ENCODE assay signal across 7 cellular contexts in the genomic region with DNA sequence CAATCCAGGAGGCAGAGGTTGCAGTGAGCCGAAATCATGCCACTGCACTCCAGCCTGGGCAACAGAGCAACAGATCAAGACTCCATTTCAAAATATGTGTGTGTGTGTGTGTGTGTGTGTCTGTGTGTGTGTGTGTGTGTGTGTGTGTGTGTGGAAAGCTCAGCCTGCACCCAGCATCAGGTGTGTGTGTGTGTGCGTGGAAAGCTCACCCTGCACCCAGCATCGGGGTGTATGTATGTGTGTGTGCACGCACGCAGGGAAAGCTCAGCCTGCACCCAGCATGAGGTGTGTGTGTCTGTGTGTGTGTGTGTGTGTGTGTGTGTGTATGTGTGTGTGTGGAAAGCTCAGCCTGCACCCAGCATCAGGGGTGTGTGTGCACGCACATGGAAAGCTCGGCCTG.
DNase-seq lines count a peak whose midpoint lies in the region; ATAC-seq, FAIRE-seq and TF ChIP-seq lines count a peak whose summit lies in the region.
"Not testable (repeated sequence)": the region's sequence is repeated elsewhere in the genome, so short reads cannot be mapped to it uniquely, and the experiment has no call there.

No MANE protein-coding gene starts in this region.

- CTCF ChIA-PET in IMR-90 (lab: Yijun Ruan, JAX) = interaction anchor here (0.6 kb wide), 1 partner anchor 898 kb away, joined by 3 read pairs; no protein-coding TSS in a partner anchor
- CTCF ChIA-PET in H1 (lab: Charles Lee; ENCODE audit: partially characterized antibody) = interaction anchor here (0.7 to 0.8 kb wide), 2 partner anchors 10 to 382 kb away, joined by 3 read pairs; no protein-coding TSS in a partner anchor

- not testable (repeated sequence) for H3K27me3 Mint-ChIP-seq in neural crest cell (ENCODE audit: low read depth)

- not testable (repeated sequence) for H3K4me3 ChIP-seq in BLaER1; IMR-90 (ENCODE audit: insufficient read depth, low read depth, low read length); H1 (ENCODE audit: extremely low read depth in 1 of 4, insufficient read depth in 2 of 4, low read depth in 3 of 4, low read length in 4 of 4); neuronal stem cell (ENCODE audit: low read length in 2 of 2); spleen

- not testable (repeated sequence) for TF ChIP-seq CTCF in IMR-90 (conservative IDR thresholded peaks at IDR 0.05; ENCODE audit: low read depth, low read length); H1 (IDR thresholded peaks at IDR 0.05; ENCODE audit: control extremely low read depth in 1 of 3, insufficient read depth in 1 of 3, low read depth in 1 of 3, low read length in 3 of 3); neural crest cell (conservative IDR thresholded peaks at IDR 0.05); spleen (IDR thresholded peaks at IDR 0.05 in 8 of 11, conservative IDR thresholded peaks at IDR 0.05 in 3 of 11)

- not testable (repeated sequence) for H3K9ac ChIP-seq in BLaER1; IMR-90 (ENCODE audit: low read depth, low read length); H1 (replicated peaks in 1 of 4; ENCODE audit: extremely low read depth in 1 of 4, low read depth in 3 of 4, low read length in 3 of 4)
- peak overlapping the region; percentile 66 for H3K9ac ChIP-seq in neuronal stem cell (ENCODE audit: low read depth, low read length, poor library complexity)

- WGBS in IMR-90 (ENCODE audit: extremely low coverage in 2 of 2, insufficient read length in 1 of 2), 2 experiments = 96% methylated on average over 3 of the region's 7 CpGs; no CpG with 5 or more reads in 1 of the 2 experiments
- 85% methylated on average over 7 of the region's 7 CpGs; no CpG with 5 or more reads in 1 of the 2 experiments for WGBS in H1 (ENCODE audit: extremely low coverage in 1 of 2, insufficient coverage in 1 of 2, insufficient read length in 1 of 2, insufficient replicate concordance in 2 of 2, low coverage in 1 of 2, low lambda C conversion rate in 2 of 2, missing lambda C conversion rate in 1 of 2), 2 experiments
- WGBS in neuronal stem cell (ENCODE audit: extremely low coverage in 2 of 2, insufficient read length in 2 of 2, insufficient replicate concordance in 1 of 2), 2 donors = no CpG with 5 or more reads among the region's 7 CpGs
- WGBS in spleen, 5 donors = 93 to 99% (median 96%) methylated on average over 7 of the region's 7 CpGs

- not testable (repeated sequence) for H3K9me3 Mint-ChIP-seq in neural crest cell

- H2AFZ ChIP-seq in IMR-90 (replicated peaks; ENCODE audit: low read length, poor library complexity) = peak overlapping the region; percentile 32
- H2AFZ ChIP-seq in H1 (ENCODE audit: low read length); neuronal stem cell (ENCODE audit: low read length): not testable (repeated sequence)

- not testable (repeated sequence) for TF ChIP-seq EP300 in H1 (IDR thresholded peaks at IDR 0.05; ENCODE audit: borderline replicate concordance in 1 of 2, low read depth in 2 of 2, low read length in 2 of 2)

- H3K9me3 ChIP-seq in BLaER1; IMR-90 (ENCODE audit: control insufficient read depth, insufficient read depth, low read length); H1 (ENCODE audit: insufficient read depth in 2 of 2, low read depth in 1 of 2, low read length in 1 of 2); neuronal stem cell (replicated peaks in 1 of 2; ENCODE audit: control insufficient read depth in 2 of 2, insufficient read depth in 1 of 2, low read depth in 1 of 2, low read length in 2 of 2); spleen: not testable (repeated sequence)

- H3K79me2 ChIP-seq in H1 (ENCODE audit: control insufficient read depth in 1 of 2, insufficient read depth in 2 of 2, low read length in 2 of 2) = not testable (repeated sequence)

- H2AK9ac ChIP-seq in IMR-90 (replicated peaks; ENCODE audit: low read depth, low read length, poor library complexity) = not testable (repeated sequence)

- not testable (repeated sequence) for H4K20me1 ChIP-seq in BLaER1; IMR-90 (ENCODE audit: insufficient read depth, low read length); H1 (replicated peaks in 1 of 2; ENCODE audit: control insufficient read depth in 1 of 2, insufficient read depth in 2 of 2, low read length in 2 of 2)

- H2BK12ac ChIP-seq in H1 (ENCODE audit: low read depth, low read length) = peak overlapping the region; percentile 50; the same call in 1 of the 2 replicates
- H2BK12ac ChIP-seq in neuronal stem cell (ENCODE audit: low read length) = not testable (repeated sequence)

- not testable (repeated sequence) for H3K36me3 Mint-ChIP-seq in neural crest cell (ENCODE audit: low read depth)

- not testable (repeated sequence) for H4K5ac ChIP-seq in IMR-90 (ENCODE audit: low read depth, low read length); H1 (ENCODE audit: insufficient read length, low read depth, low read length)

- H3K4me3 Mint-ChIP-seq in neural crest cell = not testable (repeated sequence)

- H2BK20ac ChIP-seq in IMR-90 (ENCODE audit: low read depth, low read length); H1 (ENCODE audit: low read length): not testable (repeated sequence)

- not testable (repeated sequence) for H3K4ac ChIP-seq in IMR-90 (ENCODE audit: low read depth, low read length); H1 (replicated peaks; ENCODE audit: insufficient read length, low read depth, low read length)
- H3K4ac ChIP-seq in neuronal stem cell (ENCODE audit: low read length) = peak overlapping the region; percentile 59

- in situ Hi-C loops in IMR-90 (cut with MboI; ENCODE audit: low sequenced_read_pairs) = not testable (repeated sequence)

- H2BK5ac ChIP-seq in IMR-90 (ENCODE audit: low read depth, low read length, poor library complexity, severe bottlenecking); H1 (ENCODE audit: low read depth, low read length); neuronal stem cell (ENCODE audit: low read length): not testable (repeated sequence)

- not testable (repeated sequence) for TF ChIP-seq POLR2A in IMR-90 (IDR thresholded peaks at IDR 0.05; ENCODE audit: low read depth, low read length); H1 (IDR thresholded peaks at IDR 0.05; ENCODE audit: control extremely low read depth in 1 of 2, low read depth in 2 of 2, low read length in 2 of 2); spleen (IDR thresholded peaks at IDR 0.05)

- not testable (repeated sequence) for H3K9me1 ChIP-seq in IMR-90 (ENCODE audit: insufficient read depth, low read length)

- not testable (repeated sequence) for H3K56ac ChIP-seq in IMR-90 (ENCODE audit: extremely low read depth, insufficient read depth, low read length); H1 (replicated peaks; ENCODE audit: insufficient read length, low read depth, low read length)

- H3K36me3 ChIP-seq in BLaER1; IMR-90 (ENCODE audit: control insufficient read depth, insufficient read depth, low read length); H1 (ENCODE audit: control insufficient read depth in 2 of 4, insufficient read depth in 4 of 4, low read length in 3 of 4); neuronal stem cell (replicated peaks in 1 of 2; ENCODE audit: control insufficient read depth in 2 of 2, insufficient read depth in 2 of 2, low read length in 2 of 2); spleen: not testable (repeated sequence)

- TF ChIP-seq RAD21 in IMR-90 (IDR thresholded peaks at IDR 0.05; ENCODE audit: low read length); H1 (IDR thresholded peaks at IDR 0.05 in 1 of 2, conservative IDR thresholded peaks at IDR 0.05 in 1 of 2; ENCODE audit: low read depth in 2 of 2, low read length in 2 of 2): not testable (repeated sequence)

- not testable (repeated sequence) for H3K23ac ChIP-seq in IMR-90 (ENCODE audit: low read depth, low read length); H1 (ENCODE audit: insufficient read length)
- H3K23ac ChIP-seq in neuronal stem cell (ENCODE audit: low read depth, low read length, poor library complexity) = peak overlapping the region; percentile 61

- H2AK5ac ChIP-seq in IMR-90 (ENCODE audit: low read depth, low read length); H1 (ENCODE audit: low read depth, low read length): not testable (repeated sequence)
- H2AK5ac ChIP-seq in neuronal stem cell (ENCODE audit: low read depth, low read length) = peak overlapping the region; percentile 77

- not testable (repeated sequence) for H3K23me2 ChIP-seq in H1 (ENCODE audit: low read depth, low read length)

- not testable (repeated sequence) for H3K14ac ChIP-seq in IMR-90 (replicated peaks; ENCODE audit: low read depth, low read length); H1 (ENCODE audit: insufficient read length)
- peak overlapping the region; percentile 23 for H3K14ac ChIP-seq in neuronal stem cell (ENCODE audit: low read length)

- peaks cover 67% of the 10 kb centered on the region for H3K4me1 Mint-ChIP-seq in neural crest cell

- H4K91ac ChIP-seq in IMR-90 (ENCODE audit: insufficient read depth, low read depth, low read length); H1 (replicated peaks; ENCODE audit: insufficient read length, low read length): not testable (repeated sequence)
- peak overlapping the region; percentile 76 for H4K91ac ChIP-seq in neuronal stem cell (ENCODE audit: low read depth, low read length, poor library complexity)

- peak overlapping the region; percentile 77; the same call in 1 of the 2 replicates for H3K27ac ChIP-seq in BLaER1
- H3K27ac ChIP-seq in IMR-90 (ENCODE audit: insufficient read depth, low read length); H1 (ENCODE audit: low read depth, low read length); neuronal stem cell (replicated peaks; ENCODE audit: low read length); spleen: not testable (repeated sequence)

- not testable (repeated sequence) for H3K79me1 ChIP-seq in IMR-90 (ENCODE audit: low read depth in 1 of 2, low read length in 2 of 2); H1 (ENCODE audit: low read depth, low read length); neuronal stem cell (ENCODE audit: low read depth, low read length)

- not testable (repeated sequence) for FAIRE-seq in H1 (lab: Jason Lieb, UNC)
- FAIRE-seq in urothelium cell line (lab: Jason Lieb, UNC) = peak; percentile 99

- peak overlapping the region; percentile 67 for H3K27ac Mint-ChIP-seq in neural crest cell (ENCODE audit: unreplicated experiment)

- not testable (repeated sequence) for ATAC-seq in IMR-90 (ENCODE audit: low read depth)

- intact Hi-C loops in IMR-90 (cut with micrococcal nuclease); spleen (cut with DNase I; ENCODE audit: low total_unique reads): not testable (repeated sequence)

- not testable (repeated sequence) for H3K18ac ChIP-seq in IMR-90 (ENCODE audit: low read depth, low read length); H1 (ENCODE audit: extremely low read depth, low read length)
- peak overlapping the region; percentile 68 for H3K18ac ChIP-seq in neuronal stem cell (ENCODE audit: low read length)

- peaks cover 62% of the 10 kb centered on the region for H3K4me1 ChIP-seq in BLaER1
- H3K4me1 ChIP-seq in IMR-90 (ENCODE audit: control insufficient read depth, insufficient read depth, low read length); H1 (replicated peaks in 1 of 4; ENCODE audit: control insufficient read depth in 3 of 4, insufficient read depth in 4 of 4, low read length in 3 of 4); spleen: not testable (repeated sequence)
- peaks cover 29 to 42% of the 10 kb centered on the region in 2 donors for H3K4me1 ChIP-seq in neuronal stem cell (ENCODE audit: control insufficient read depth in 2 of 2, insufficient read depth in 1 of 2, low read depth in 1 of 2, low read length in 2 of 2)

- BruUV-seq in IMR-90 (replicated peaks; lab: Mats Ljungman, UMichigan) = not testable (repeated sequence)

- not testable (repeated sequence) for H3K4me2 ChIP-seq in BLaER1; IMR-90 (ENCODE audit: low read depth, low read length); H1 (ENCODE audit: insufficient read depth in 1 of 2, low read depth in 2 of 2, low read length in 2 of 2); neuronal stem cell (ENCODE audit: insufficient read depth, low read length, poor library complexity, severe bottlenecking)

- H2BK15ac ChIP-seq in IMR-90 (ENCODE audit: low read depth, low read length) = not testable (repeated sequence)
- H2BK15ac ChIP-seq in H1 (ENCODE audit: low read length) (peak overlapping the region; percentile 88), neuronal stem cell (ENCODE audit: low read length) (peak overlapping the region; percentile 77)

- H4K8ac ChIP-seq in IMR-90 (ENCODE audit: low read depth in 2 of 2, low read length in 2 of 2); H1 (ENCODE audit: extremely low read depth, insufficient read depth, low read length): not testable (repeated sequence)
- peak overlapping the region; percentile 72 for H4K8ac ChIP-seq in neuronal stem cell (ENCODE audit: low read depth, low read length)

- not testable (repeated sequence) for DNase-seq in IMR-90; H1 (ENCODE audit: low read depth in 1 of 2, low spot score in 2 of 2); neural crest cell (ENCODE audit: low read depth, low spot score); neuronal stem cell (ENCODE audit: low spot score); urothelium cell line (ENCODE audit: low spot score)
- peak; percentile 58 for DNase-seq in spleen

- POLR2A ChIA-PET in IMR-90 (lab: Charles Lee; ENCODE audit: unreplicated experiment) = not testable (repeated sequence)
- POLR2A ChIA-PET in H1 (lab: Charles Lee; ENCODE audit: partially characterized antibody) = interaction anchor here (0.9 kb wide), 1 partner anchor 16 kb away, joined by 3 read pairs; no protein-coding TSS in a partner anchor

- dilution Hi-C loops in IMR-90 (cut with HindIII; ENCODE audit: low sequenced_read_pairs, unreplicated experiment) = not testable (repeated sequence)

- not testable (repeated sequence) for H2BK120ac ChIP-seq in IMR-90 (ENCODE audit: low read depth, low read length); H1 (replicated peaks; ENCODE audit: low read depth, low read length)
- H2BK120ac ChIP-seq in neuronal stem cell (ENCODE audit: low read depth, low read length) = peak overlapping the region; percentile 96

- not testable (repeated sequence) for H3K27me3 ChIP-seq in BLaER1; H1 (replicated peaks in 1 of 4; ENCODE audit: control insufficient read depth in 3 of 4, extremely low read depth in 1 of 4, insufficient read depth in 3 of 4, low read length in 3 of 4); neuronal stem cell (ENCODE audit: control insufficient read depth in 3 of 3, insufficient read depth in 3 of 3, low read depth in 1 of 3, low read length in 3 of 3)
- H3K27me3 ChIP-seq in IMR-90 (ENCODE audit: control insufficient read depth, insufficient read depth, low read length) = peaks cover 41% of the 10 kb centered on the region
- peaks cover 0 to 23% (median 4%) of the 10 kb centered on the region in 7 donors for H3K27me3 ChIP-seq in spleen (replicated peaks in 1 of 7)
